Comparison of ENCODE assay signal across 8 cellular contexts in genomic region chr11:78187366-78188011, GRCh38. TPM values are rescaled to one million over a fixed set of nuclear protein-coding genes. Genes with fewer than 3 reads are reported as not detected.
DNase-seq lines count a peak whose midpoint lies in the region; ATAC-seq and TF ChIP-seq lines count a peak whose summit lies in the region.

No MANE protein-coding gene starts in this region.

- H3K79me2 ChIP-seq in OCI-LY3 (ENCODE audit: low read length): no peaks in the 10 kb centered on the region

- TF ChIP-seq CTCF in Calu3 (IDR thresholded peaks at IDR 0.05; ENCODE audit: unreplicated experiment) (no peak), OCI-LY3 (IDR thresholded peaks at IDR 0.05; ENCODE audit: low read depth, low read length) (no peak), dorsolateral prefrontal cortex (IDR thresholded peaks at IDR 0.05 in 54 of 56, conservative IDR thresholded peaks at IDR 0.05 in 2 of 56; ENCODE audit: low read depth in 1 of 56, partially characterized antibody in 56 of 56) (no peak)

- no peak for DNase-seq in Calu3
- DNase-seq in dorsolateral prefrontal cortex: peak in 1 of 10 donors; percentile 13
- no peak for DNase-seq in pons (ENCODE audit: low spot score)
- DNase-seq in middle frontal gyrus (ENCODE audit: extremely low spot score, low spot score): no peak

- H3K36me3 Mint-ChIP-seq in Calu3 (ENCODE audit: insufficient read depth, unreplicated experiment): peaks cover 26% of the 10 kb centered on the region

- H3K9ac ChIP-seq in OCI-LY3 (ENCODE audit: low read length): peak overlapping the region; percentile 83

- H3K27ac ChIP-seq in OCI-LY3 (ENCODE audit: low read length) (no peak overlapping the region), dorsolateral prefrontal cortex (peak overlapping the region in 54 of 59 donors; percentile 25 to 94 (median 81))

- H3K4me1 Mint-ChIP-seq in Calu3 (ENCODE audit: low read depth, unreplicated experiment): peaks cover 41% of the 10 kb centered on the region

- no peaks in the 10 kb centered on the region for H3K27me3 Mint-ChIP-seq in Calu3 (ENCODE audit: unreplicated experiment)

- peak overlapping the region; percentile 73 for H3K27ac Mint-ChIP-seq in Calu3 (ENCODE audit: unreplicated experiment)

- peak overlapping the region; percentile 51; the same call in 1 of the 2 replicates for H2AFZ ChIP-seq in OCI-LY3 (ENCODE audit: low read depth, low read length)
- H2AFZ ChIP-seq in neuron (ENCODE audit: low read depth, low read length): peak overlapping the region; percentile 82

- ATAC-seq in GM21619 (IDR thresholded peaks at IDR 0.05; ENCODE audit: unreplicated experiment) (no peak), GM19035 (IDR thresholded peaks at IDR 0.05; ENCODE audit: unreplicated experiment) (no peak)

- no peaks in the 10 kb centered on the region for H3K27me3 ChIP-seq in OCI-LY3 (ENCODE audit: low read depth, low read length)
- H3K27me3 ChIP-seq in dorsolateral prefrontal cortex: no peaks in the 10 kb centered on the region
- no peaks in the 10 kb centered on the region for H3K27me3 ChIP-seq in neuron (ENCODE audit: insufficient read depth, low read length)

- H3K9me3 Mint-ChIP-seq in Calu3 (ENCODE audit: low read depth, unreplicated experiment): no peaks in the 10 kb centered on the region

- BruUV-seq in Calu3 (replicated peaks; lab: Mats Ljungman, UMichigan): TSS peak; percentile 33

- H3K4me1 ChIP-seq in OCI-LY3 (ENCODE audit: low read length) (peaks cover 19% of the 10 kb centered on the region), neuron (ENCODE audit: insufficient read depth, low read length) (peaks cover 30% of the 10 kb centered on the region)

- intact Hi-C loops in Calu3 (cut with micrococcal nuclease; ENCODE audit: unreplicated experiment) (no loop called here), dorsolateral prefrontal cortex (cut with DNase I) (loop anchor here in 1 of 2 donors (5.0 kb wide), 1 partner anchor 50 kb away; the partner anchor contains the start of gene ALG8)

- H3K36me3 ChIP-seq in OCI-LY3 (replicated peaks; ENCODE audit: low read depth, low read length) (no peaks in the 10 kb centered on the region), neuron (ENCODE audit: insufficient read depth, low read length) (no peaks in the 10 kb centered on the region)

- peak overlapping the region; percentile 94 for H3K4me2 ChIP-seq in OCI-LY3 (ENCODE audit: low read length)

- H3K4me3 Mint-ChIP-seq in Calu3 (ENCODE audit: low read depth, unreplicated experiment): peak overlapping the region; percentile 99

- CTCF ChIA-PET in Calu3 (lab: Charles Lee): no interaction called here

- H4K20me1 ChIP-seq in OCI-LY3 (ENCODE audit: insufficient read depth, low read length): no peaks in the 10 kb centered on the region

- H3K9me3 ChIP-seq in OCI-LY3 (ENCODE audit: insufficient read depth, low read length): no peaks in the 10 kb centered on the region
- no peaks in the 10 kb centered on the region for H3K9me3 ChIP-seq in neuron (ENCODE audit: low read length)

- H3K4me3 ChIP-seq in OCI-LY3 (ENCODE audit: low read length) (peak overlapping the region; percentile 92), dorsolateral prefrontal cortex (peak overlapping the region; percentile 59 to 99 (median 90)), neuron (ENCODE audit: low read length) (peak overlapping the region; percentile 88)

RNA-seq across cellular contexts. Expression of gene KCTD21, which starts 0.9 kb away (rescaled TPM):
- 8.5 and 8.7 TPM in 2 replicates for total RNA-seq in Calu3 (2022)
- 10 to 100 TPM in 118 of 120 experiments, 1 to 10 TPM in 2; 8.7 to 23.5 (median 15.9) TPM for total RNA-seq in dorsolateral prefrontal cortex

RNA-seq across cellular contexts. Expression of gene USP35, which starts 1.2 kb away (rescaled TPM):
- 6.8 and 7.8 TPM in 2 replicates for total RNA-seq in Calu3 (2022)
- total RNA-seq in dorsolateral prefrontal cortex: 10 to 100 TPM; 13.0 to 38.4 (median 25.1) TPM

RNA-seq across cellular contexts. Expression of gene ALG8, which starts 48.1 kb away (rescaled TPM):
- 73.5 and 85.7 TPM in 2 replicates for total RNA-seq in Calu3 (2022)
- 10 to 100 TPM; 22.3 to 55.7 (median 33.7) TPM for total RNA-seq in dorsolateral prefrontal cortex
